In the genomic region with DNA sequence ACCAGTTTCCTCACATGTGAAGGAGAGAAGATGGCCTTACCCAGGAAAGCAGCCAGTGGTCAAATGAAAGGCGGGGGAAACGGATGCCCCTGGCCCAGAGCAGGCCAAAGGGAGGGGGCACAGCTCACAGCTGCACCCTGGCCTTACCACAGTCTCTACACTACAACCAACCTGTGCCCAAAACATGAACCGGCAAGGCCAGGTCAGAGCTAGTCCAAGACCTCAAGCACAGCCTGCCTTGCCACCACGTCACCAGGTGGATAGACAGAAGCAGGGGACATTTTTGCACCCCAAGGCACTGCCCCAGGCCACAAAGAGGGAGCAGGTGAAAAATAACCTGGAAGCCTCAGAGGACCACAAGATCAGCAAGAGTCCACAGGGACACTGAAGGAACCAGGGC, we compare ENCODE assay signal across 2 cellular contexts.
TF ChIP-seq lines count a peak whose summit lies in the region.

No MANE protein-coding gene starts in this region.

TF ChIP-seq in H1, 55 proteins besides CTCF, POLR2A, EP300 and RAD21:
- TF ChIP-seq CTBP2 (IDR thresholded peaks at IDR 0.05; ENCODE audit: borderline replicate concordance, insufficient read depth, insufficient read length, low read length) (no peak), HDAC6 (IDR thresholded peaks at IDR 0.05; ENCODE audit: low read depth, low read length) (no peak), SP2 (IDR thresholded peaks at IDR 0.05; ENCODE audit: low read length) (no peak), POLR2AphosphoS5 (IDR thresholded peaks at IDR 0.05; ENCODE audit: low read depth, low read length) (no peak), CBX8 (IDR thresholded peaks at IDR 0.05; ENCODE audit: borderline replicate concordance, low read depth, low read length) (no peak), SRF (IDR thresholded peaks at IDR 0.05; ENCODE audit: low read depth, low read length) (no peak), ASH2L (IDR thresholded peaks at IDR 0.05; ENCODE audit: low read length) (no peak)

TF ChIP-seq in SK-N-SH treated with all-trans-retinoic acid at 6 μM for 48 hours, 23 proteins besides CTCF, POLR2A, EP300 and RAD21:
- TF ChIP-seq ISL1 (CRISPR knock-in tag; IDR thresholded peaks at IDR 0.05) (no peak), CSDC2 (CRISPR knock-in tag; IDR thresholded peaks at IDR 0.05) (no peak), PATZ1 (CRISPR knock-in tag; IDR thresholded peaks at IDR 0.05; ENCODE audit: borderline replicate concordance) (no peak)
